In genomic region chr10:86940677-86941076, GRCh38 we compare ENCODE assay signal across 1 cellular context.
TF ChIP-seq lines count a peak whose summit lies in the region.

No MANE protein-coding gene starts in this region.

TF ChIP-seq in HepG2, 621 proteins besides CTCF, POLR2A, EP300 and RAD21:
- TF ChIP-seq PPARG (CRISPR knock-in tag; conservative IDR thresholded peaks at IDR 0.05) (no peak), ZNF136 (CRISPR knock-in tag; IDR thresholded peaks at IDR 0.05; ENCODE audit: low read depth) (no peak), ZNF816 (CRISPR knock-in tag; IDR thresholded peaks at IDR 0.05; ENCODE audit: borderline replicate concordance) (no peak), FOXJ3 (CRISPR knock-in tag; IDR thresholded peaks at IDR 0.05; ENCODE audit: borderline replicate concordance) (no peak), SATB2 (CRISPR knock-in tag; IDR thresholded peaks at IDR 0.05) (no peak), MAX (IDR thresholded peaks at IDR 0.05) (peak; percentile 42; the same call in 1 of the 2 replicates), CBX2 (IDR thresholded peaks at IDR 0.05; ENCODE audit: low read depth, low read length) (no peak), CBX2 (CRISPR knock-in tag; IDR thresholded peaks at IDR 0.05; ENCODE audit: low read depth) (no peak), PTBP1 (IDR thresholded peaks at IDR 0.05; ENCODE audit: low read depth, low read length, poor library complexity, severe bottlenecking) (no peak), ARID2 (CRISPR knock-in tag; IDR thresholded peaks at IDR 0.05; ENCODE audit: borderline replicate concordance) (no peak), ASH2L (IDR thresholded peaks at IDR 0.05; ENCODE audit: insufficient read length, low read depth, low read length) (no peak), ZNF768 (CRISPR knock-in tag; IDR thresholded peaks at IDR 0.05) (no peak), PRPF4 (IDR thresholded peaks at IDR 0.05; ENCODE audit: low read depth, low read length, poor library complexity, severe bottlenecking) (no peak), FOSL1 (CRISPR knock-in tag; IDR thresholded peaks at IDR 0.05; ENCODE audit: borderline replicate concordance) (no peak), SRSF4 (IDR thresholded peaks at IDR 0.05; ENCODE audit: low read depth, low read length, poor library complexity, severe bottlenecking) (no peak), SOX5 (CRISPR knock-in tag; IDR thresholded peaks at IDR 0.05; ENCODE audit: borderline replicate concordance) (no peak), LCORL (IDR thresholded peaks at IDR 0.05) (no peak), LCORL (CRISPR knock-in tag; IDR thresholded peaks at IDR 0.05) (no peak), RBM39 (IDR thresholded peaks at IDR 0.05; ENCODE audit: low read depth, low read length, poor library complexity, severe bottlenecking) (no peak), KAT7 (CRISPR knock-in tag; IDR thresholded peaks at IDR 0.05; ENCODE audit: borderline replicate concordance) (no peak), KDM4B (CRISPR knock-in tag; IDR thresholded peaks at IDR 0.05) (no peak), HNRNPLL (IDR thresholded peaks at IDR 0.05; ENCODE audit: low read depth, low read length, poor library complexity, severe bottlenecking) (no peak), ZBTB42 (CRISPR knock-in tag; IDR thresholded peaks at IDR 0.05) (no peak), ISL2 (CRISPR knock-in tag; IDR thresholded peaks at IDR 0.05) (no peak), SP4 (CRISPR knock-in tag; IDR thresholded peaks at IDR 0.05) (no peak), PHF5A (CRISPR knock-in tag; IDR thresholded peaks at IDR 0.05; ENCODE audit: low read depth, unreplicated experiment) (no peak), RFX3 (CRISPR knock-in tag; IDR thresholded peaks at IDR 0.05) (no peak), CREBL2 (CRISPR knock-in tag; IDR thresholded peaks at IDR 0.05; ENCODE audit: borderline replicate concordance) (no peak), FOSL2 (CRISPR knock-in tag; IDR thresholded peaks at IDR 0.05) (no peak), ZNF841 (CRISPR knock-in tag; IDR thresholded peaks at IDR 0.05; ENCODE audit: borderline replicate concordance) (no peak), ZFY (CRISPR knock-in tag; IDR thresholded peaks at IDR 0.05) (peak; percentile 17; the same call in 1 of the 2 replicates), PLSCR1 (CRISPR knock-in tag; IDR thresholded peaks at IDR 0.05; ENCODE audit: borderline replicate concordance) (no peak), HOXD1 (CRISPR knock-in tag; IDR thresholded peaks at IDR 0.05) (no peak), HNRNPL (IDR thresholded peaks at IDR 0.05; ENCODE audit: low read depth, low read length) (no peak), ZFX (CRISPR knock-in tag; IDR thresholded peaks at IDR 0.05; ENCODE audit: low read depth) (peak; percentile 31; the same call in 1 of the 2 replicates), BRF2 (CRISPR knock-in tag; IDR thresholded peaks at IDR 0.05) (no peak), HNF4A (CRISPR knock-in tag; IDR thresholded peaks at IDR 0.05) (peak; percentile 28; the same call in 1 of the 2 replicates), CCDC6 (CRISPR knock-in tag; IDR thresholded peaks at IDR 0.05) (0 out of 2 replicates have a peak, but pooled peaks have one; percentile 34), ZNF644 (CRISPR knock-in tag; IDR thresholded peaks at IDR 0.05; ENCODE audit: low read depth) (0 out of 2 replicates have a peak, but pooled peaks have one; percentile 56), AGO2 (optimal IDR thresholded peaks at IDR 0.05; ENCODE audit: low read depth, low read length) (no peak), ZNF484 (CRISPR knock-in tag; IDR thresholded peaks at IDR 0.05; ENCODE audit: borderline replicate concordance, low read depth) (no peak)
- TF ChIP-seq, protein P1, sequence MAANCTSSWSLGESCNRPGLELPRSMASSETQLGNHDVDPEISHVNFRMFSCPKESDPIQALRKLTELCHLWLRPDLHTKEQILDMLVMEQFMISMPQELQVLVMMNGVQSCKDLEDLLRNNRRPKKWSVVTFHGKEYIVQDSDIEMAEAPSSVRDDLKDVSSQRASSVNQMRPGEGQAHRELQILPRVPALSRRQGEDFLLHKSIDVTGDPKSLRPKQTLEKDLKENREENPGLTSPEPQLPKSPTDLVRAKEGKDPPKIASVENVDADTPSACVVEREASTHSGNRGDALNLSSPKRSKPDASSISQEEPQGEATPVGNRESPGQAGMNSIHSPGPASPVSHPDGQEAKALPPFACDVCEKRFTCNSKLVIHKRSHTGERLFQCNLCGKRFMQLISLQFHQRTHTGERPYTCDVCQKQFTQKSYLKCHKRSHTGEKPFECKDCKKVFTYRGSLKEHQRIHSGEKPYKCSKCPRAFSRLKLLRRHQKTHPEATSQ (CRISPR knock-in tag; IDR thresholded peaks at IDR 0.05; ENCODE audit: borderline replicate concordance) = no peak
- TF ChIP-seq, protein P2, sequence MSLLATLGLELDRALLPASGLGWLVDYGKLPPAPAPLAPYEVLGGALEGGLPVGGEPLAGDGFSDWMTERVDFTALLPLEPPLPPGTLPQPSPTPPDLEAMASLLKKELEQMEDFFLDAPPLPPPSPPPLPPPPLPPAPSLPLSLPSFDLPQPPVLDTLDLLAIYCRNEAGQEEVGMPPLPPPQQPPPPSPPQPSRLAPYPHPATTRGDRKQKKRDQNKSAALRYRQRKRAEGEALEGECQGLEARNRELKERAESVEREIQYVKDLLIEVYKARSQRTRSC (CRISPR knock-in tag; IDR thresholded peaks at IDR 0.05; ENCODE audit: low read depth) = no peak
- TF ChIP-seq, protein P3, sequence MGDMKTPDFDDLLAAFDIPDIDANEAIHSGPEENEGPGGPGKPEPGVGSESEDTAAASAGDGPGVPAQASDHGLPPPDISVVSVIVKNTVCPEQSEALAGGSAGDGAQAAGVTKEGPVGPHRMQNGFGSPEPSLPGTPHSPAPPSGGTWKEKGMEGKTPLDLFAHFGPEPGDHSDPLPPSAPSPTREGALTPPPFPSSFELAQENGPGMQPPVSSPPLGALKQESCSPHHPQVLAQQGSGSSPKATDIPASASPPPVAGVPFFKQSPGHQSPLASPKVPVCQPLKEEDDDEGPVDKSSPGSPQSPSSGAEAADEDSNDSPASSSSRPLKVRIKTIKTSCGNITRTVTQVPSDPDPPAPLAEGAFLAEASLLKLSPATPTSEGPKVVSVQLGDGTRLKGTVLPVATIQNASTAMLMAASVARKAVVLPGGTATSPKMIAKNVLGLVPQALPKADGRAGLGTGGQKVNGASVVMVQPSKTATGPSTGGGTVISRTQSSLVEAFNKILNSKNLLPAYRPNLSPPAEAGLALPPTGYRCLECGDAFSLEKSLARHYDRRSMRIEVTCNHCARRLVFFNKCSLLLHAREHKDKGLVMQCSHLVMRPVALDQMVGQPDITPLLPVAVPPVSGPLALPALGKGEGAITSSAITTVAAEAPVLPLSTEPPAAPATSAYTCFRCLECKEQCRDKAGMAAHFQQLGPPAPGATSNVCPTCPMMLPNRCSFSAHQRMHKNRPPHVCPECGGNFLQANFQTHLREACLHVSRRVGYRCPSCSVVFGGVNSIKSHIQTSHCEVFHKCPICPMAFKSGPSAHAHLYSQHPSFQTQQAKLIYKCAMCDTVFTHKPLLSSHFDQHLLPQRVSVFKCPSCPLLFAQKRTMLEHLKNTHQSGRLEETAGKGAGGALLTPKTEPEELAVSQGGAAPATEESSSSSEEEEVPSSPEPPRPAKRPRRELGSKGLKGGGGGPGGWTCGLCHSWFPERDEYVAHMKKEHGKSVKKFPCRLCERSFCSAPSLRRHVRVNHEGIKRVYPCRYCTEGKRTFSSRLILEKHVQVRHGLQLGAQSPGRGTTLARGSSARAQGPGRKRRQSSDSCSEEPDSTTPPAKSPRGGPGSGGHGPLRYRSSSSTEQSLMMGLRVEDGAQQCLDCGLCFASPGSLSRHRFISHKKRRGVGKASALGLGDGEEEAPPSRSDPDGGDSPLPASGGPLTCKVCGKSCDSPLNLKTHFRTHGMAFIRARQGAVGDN (CRISPR knock-in tag; IDR thresholded peaks at IDR 0.05) = peak; percentile 50
- TF ChIP-seq, protein P4, sequence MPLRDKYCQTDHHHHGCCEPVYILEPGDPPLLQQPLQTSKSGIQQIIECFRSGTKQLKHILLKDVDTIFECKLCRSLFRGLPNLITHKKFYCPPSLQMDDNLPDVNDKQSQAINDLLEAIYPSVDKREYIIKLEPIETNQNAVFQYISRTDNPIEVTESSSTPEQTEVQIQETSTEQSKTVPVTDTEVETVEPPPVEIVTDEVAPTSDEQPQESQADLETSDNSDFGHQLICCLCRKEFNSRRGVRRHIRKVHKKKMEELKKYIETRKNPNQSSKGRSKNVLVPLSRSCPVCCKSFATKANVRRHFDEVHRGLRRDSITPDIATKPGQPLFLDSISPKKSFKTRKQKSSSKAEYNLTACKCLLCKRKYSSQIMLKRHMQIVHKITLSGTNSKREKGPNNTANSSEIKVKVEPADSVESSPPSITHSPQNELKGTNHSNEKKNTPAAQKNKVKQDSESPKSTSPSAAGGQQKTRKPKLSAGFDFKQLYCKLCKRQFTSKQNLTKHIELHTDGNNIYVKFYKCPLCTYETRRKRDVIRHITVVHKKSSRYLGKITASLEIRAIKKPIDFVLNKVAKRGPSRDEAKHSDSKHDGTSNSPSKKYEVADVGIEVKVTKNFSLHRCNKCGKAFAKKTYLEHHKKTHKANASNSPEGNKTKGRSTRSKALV (CRISPR knock-in tag; IDR thresholded peaks at IDR 0.05) = no peak
TF ChIP-seq in HepG2: peak in this region for 7.
